1 cellular context compared by ENCODE assay signal in the genomic region with DNA sequence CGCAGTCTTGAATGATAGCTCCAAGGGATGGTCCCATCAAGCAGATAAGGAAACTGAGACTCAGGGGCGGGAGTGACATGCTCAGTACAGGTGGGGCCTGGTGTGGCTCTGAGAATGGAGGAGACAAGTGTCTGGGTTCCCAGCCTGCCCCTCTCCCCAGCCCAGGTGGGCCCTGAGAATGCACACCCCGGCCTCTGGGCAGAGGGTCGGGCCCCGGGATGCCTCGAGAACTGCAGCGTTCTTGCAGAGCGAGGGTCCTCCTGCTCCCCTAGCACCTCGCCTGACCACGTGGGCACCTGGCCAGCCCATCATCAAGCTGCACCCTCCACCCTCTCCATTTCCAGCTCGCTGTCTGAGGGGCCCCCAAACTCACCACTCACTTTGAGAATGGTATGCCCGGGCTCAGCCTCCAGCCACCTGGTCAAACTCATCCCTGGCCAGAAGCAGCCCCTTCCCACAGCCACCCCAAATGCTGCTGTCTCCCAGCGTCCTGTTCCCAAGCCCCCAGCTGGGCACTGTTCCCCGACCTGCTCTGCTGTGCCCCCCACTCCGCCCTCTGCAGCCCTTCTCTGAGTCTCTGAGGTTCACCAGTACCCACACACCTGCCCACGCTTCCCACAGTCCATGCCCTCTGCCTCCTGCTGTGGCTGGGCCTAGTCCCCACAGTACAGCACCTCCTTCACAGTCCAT.
TF ChIP-seq lines count a peak whose summit lies in the region.

No MANE protein-coding gene starts in this region.

TF ChIP-seq in H1, 55 proteins besides CTCF, POLR2A, EP300 and RAD21:
- TF ChIP-seq, protein P1, sequence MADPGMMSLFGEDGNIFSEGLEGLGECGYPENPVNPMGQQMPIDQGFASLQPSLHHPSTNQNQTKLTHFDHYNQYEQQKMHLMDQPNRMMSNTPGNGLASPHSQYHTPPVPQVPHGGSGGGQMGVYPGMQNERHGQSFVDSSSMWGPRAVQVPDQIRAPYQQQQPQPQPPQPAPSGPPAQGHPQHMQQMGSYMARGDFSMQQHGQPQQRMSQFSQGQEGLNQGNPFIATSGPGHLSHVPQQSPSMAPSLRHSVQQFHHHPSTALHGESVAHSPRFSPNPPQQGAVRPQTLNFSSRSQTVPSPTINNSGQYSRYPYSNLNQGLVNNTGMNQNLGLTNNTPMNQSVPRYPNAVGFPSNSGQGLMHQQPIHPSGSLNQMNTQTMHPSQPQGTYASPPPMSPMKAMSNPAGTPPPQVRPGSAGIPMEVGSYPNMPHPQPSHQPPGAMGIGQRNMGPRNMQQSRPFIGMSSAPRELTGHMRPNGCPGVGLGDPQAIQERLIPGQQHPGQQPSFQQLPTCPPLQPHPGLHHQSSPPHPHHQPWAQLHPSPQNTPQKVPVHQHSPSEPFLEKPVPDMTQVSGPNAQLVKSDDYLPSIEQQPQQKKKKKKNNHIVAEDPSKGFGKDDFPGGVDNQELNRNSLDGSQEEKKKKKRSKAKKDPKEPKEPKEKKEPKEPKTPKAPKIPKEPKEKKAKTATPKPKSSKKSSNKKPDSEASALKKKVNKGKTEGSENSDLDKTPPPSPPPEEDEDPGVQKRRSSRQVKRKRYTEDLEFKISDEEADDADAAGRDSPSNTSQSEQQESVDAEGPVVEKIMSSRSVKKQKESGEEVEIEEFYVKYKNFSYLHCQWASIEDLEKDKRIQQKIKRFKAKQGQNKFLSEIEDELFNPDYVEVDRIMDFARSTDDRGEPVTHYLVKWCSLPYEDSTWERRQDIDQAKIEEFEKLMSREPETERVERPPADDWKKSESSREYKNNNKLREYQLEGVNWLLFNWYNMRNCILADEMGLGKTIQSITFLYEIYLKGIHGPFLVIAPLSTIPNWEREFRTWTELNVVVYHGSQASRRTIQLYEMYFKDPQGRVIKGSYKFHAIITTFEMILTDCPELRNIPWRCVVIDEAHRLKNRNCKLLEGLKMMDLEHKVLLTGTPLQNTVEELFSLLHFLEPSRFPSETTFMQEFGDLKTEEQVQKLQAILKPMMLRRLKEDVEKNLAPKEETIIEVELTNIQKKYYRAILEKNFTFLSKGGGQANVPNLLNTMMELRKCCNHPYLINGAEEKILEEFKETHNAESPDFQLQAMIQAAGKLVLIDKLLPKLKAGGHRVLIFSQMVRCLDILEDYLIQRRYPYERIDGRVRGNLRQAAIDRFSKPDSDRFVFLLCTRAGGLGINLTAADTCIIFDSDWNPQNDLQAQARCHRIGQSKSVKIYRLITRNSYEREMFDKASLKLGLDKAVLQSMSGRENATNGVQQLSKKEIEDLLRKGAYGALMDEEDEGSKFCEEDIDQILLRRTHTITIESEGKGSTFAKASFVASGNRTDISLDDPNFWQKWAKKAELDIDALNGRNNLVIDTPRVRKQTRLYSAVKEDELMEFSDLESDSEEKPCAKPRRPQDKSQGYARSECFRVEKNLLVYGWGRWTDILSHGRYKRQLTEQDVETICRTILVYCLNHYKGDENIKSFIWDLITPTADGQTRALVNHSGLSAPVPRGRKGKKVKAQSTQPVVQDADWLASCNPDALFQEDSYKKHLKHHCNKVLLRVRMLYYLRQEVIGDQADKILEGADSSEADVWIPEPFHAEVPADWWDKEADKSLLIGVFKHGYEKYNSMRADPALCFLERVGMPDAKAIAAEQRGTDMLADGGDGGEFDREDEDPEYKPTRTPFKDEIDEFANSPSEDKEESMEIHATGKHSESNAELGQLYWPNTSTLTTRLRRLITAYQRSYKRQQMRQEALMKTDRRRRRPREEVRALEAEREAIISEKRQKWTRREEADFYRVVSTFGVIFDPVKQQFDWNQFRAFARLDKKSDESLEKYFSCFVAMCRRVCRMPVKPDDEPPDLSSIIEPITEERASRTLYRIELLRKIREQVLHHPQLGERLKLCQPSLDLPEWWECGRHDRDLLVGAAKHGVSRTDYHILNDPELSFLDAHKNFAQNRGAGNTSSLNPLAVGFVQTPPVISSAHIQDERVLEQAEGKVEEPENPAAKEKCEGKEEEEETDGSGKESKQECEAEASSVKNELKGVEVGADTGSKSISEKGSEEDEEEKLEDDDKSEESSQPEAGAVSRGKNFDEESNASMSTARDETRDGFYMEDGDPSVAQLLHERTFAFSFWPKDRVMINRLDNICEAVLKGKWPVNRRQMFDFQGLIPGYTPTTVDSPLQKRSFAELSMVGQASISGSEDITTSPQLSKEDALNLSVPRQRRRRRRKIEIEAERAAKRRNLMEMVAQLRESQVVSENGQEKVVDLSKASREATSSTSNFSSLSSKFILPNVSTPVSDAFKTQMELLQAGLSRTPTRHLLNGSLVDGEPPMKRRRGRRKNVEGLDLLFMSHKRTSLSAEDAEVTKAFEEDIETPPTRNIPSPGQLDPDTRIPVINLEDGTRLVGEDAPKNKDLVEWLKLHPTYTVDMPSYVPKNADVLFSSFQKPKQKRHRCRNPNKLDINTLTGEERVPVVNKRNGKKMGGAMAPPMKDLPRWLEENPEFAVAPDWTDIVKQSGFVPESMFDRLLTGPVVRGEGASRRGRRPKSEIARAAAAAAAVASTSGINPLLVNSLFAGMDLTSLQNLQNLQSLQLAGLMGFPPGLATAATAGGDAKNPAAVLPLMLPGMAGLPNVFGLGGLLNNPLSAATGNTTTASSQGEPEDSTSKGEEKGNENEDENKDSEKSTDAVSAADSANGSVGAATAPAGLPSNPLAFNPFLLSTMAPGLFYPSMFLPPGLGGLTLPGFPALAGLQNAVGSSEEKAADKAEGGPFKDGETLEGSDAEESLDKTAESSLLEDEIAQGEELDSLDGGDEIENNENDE (IDR thresholded peaks at IDR 0.05; ENCODE audit: insufficient replicate concordance, low read length) = no peak
- TF ChIP-seq SIN3A (conservative IDR thresholded peaks at IDR 0.05 in 1 of 2, IDR thresholded peaks at IDR 0.05 in 1 of 2; ENCODE audit: low read depth in 1 of 2, low read length in 2 of 2) = no peak
- no peak for TF ChIP-seq JUND (IDR thresholded peaks at IDR 0.05; ENCODE audit: low read length)
- TF ChIP-seq BCL11A (IDR thresholded peaks at IDR 0.05; ENCODE audit: low read depth in 2 of 2, low read length in 2 of 2) = no peak
- no peak for TF ChIP-seq JUN (IDR thresholded peaks at IDR 0.05; ENCODE audit: low read depth, low read length)
- no peak for TF ChIP-seq HDAC2 (IDR thresholded peaks at IDR 0.05; ENCODE audit: borderline replicate concordance in 1 of 2, low read depth in 2 of 2, low read length in 2 of 2)
TF ChIP-seq in H1: peak in this region for 0.
